22 cellular contexts compared by ENCODE assay signal in the genomic region with DNA sequence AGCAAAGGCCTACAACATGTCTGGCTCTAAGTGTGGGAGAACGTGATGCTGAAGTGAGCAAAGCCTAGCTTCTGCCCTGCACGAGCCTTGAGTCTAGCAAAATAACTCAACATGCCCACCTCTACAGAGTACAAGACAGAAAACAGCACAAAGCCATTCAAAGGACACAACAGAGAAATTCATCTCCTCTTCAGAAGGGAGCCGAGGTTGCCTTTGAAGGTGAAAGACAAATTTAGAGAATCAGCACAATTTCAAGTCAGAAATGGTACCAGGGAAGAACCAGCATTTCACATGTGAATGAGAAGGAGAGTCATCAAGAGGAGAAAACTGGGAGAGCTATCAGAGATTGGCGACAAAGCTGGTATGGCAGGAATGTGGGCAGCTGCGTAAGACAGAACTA. TPM values are rescaled to one million over a fixed set of nuclear protein-coding genes. Genes with fewer than 3 reads are reported as not detected.
DNase-seq lines count a peak whose midpoint lies in the region; ATAC-seq and TF ChIP-seq lines count a peak whose summit lies in the region.
"Had no signal": no experiment of that assay in that cellular context is flagged by ENCODE, and none has a peak within 500 bp of the region (broad histone marks: within the 10 kb centered on the region; RNA-seq: fewer than 3 reads in every experiment).

No MANE protein-coding gene starts in this region.

- H3K9me3 Mint-ChIP-seq in stimulated activated naive CD8-positive, alpha-beta T cell treated with anti-CD3 and anti-CD28 coated beads, Interleukin-15, Interleukin-2, amounts not matched to agents 100 ng/mL and 50 ng/mL, for 24 hours: peaks cover 4% of the 10 kb centered on the region
- H3K9me3 Mint-ChIP-seq in activated B cell treated with CpG ODN at 0.5 μM for 24 hours: no peaks in the 10 kb centered on the region
- peaks cover 9% of the 10 kb centered on the region for H3K9me3 Mint-ChIP-seq in dendritic cell treated with granulocyte-macrophage colony-stimulating factor and Interleukin-4, amounts not matched to agents 40 ng/mL and 50 ng/mL, for 4 days

- H3K4me3 Mint-ChIP-seq in stimulated activated naive CD8-positive, alpha-beta T cell treated with anti-CD3 and anti-CD28 coated beads, Interleukin-15, Interleukin-2, amounts not matched to agents 100 ng/mL and 50 ng/mL, for 24 hours: peak overlapping the region; percentile 40
- H3K4me3 Mint-ChIP-seq in activated B cell treated with CpG ODN at 0.5 μM for 24 hours: no peak overlapping the region
- H3K4me3 Mint-ChIP-seq in dendritic cell treated with granulocyte-macrophage colony-stimulating factor and Interleukin-4, amounts not matched to agents 40 ng/mL and 50 ng/mL, for 4 days: no peak overlapping the region

- no peaks in the 10 kb centered on the region for H3K27me3 Mint-ChIP-seq in stimulated activated naive CD8-positive, alpha-beta T cell treated with anti-CD3 and anti-CD28 coated beads, Interleukin-15, Interleukin-2, amounts not matched to agents 100 ng/mL and 50 ng/mL, for 24 hours
- no peaks in the 10 kb centered on the region for H3K27me3 Mint-ChIP-seq in activated B cell treated with CpG ODN at 0.5 μM for 24 hours
- H3K27me3 Mint-ChIP-seq in dendritic cell treated with granulocyte-macrophage colony-stimulating factor and Interleukin-4, amounts not matched to agents 40 ng/mL and 50 ng/mL, for 4 days: no peaks in the 10 kb centered on the region

- H3K4me1 Mint-ChIP-seq in stimulated activated naive CD8-positive, alpha-beta T cell treated with anti-CD3 and anti-CD28 coated beads, Interleukin-15, Interleukin-2, amounts not matched to agents 100 ng/mL and 50 ng/mL, for 24 hours (ENCODE audit: low read depth): peaks cover 100% of the 10 kb centered on the region
- H3K4me1 Mint-ChIP-seq in activated B cell treated with CpG ODN at 0.5 μM for 24 hours: peaks cover 62% of the 10 kb centered on the region
- peaks cover 53% of the 10 kb centered on the region for H3K4me1 Mint-ChIP-seq in dendritic cell treated with granulocyte-macrophage colony-stimulating factor and Interleukin-4, amounts not matched to agents 40 ng/mL and 50 ng/mL, for 4 days (ENCODE audit: low read depth)

- no peak for ATAC-seq in stimulated activated naive CD8-positive, alpha-beta T cell treated with anti-CD3 and anti-CD28 coated beads, Interleukin-15, Interleukin-2, amounts not matched to agents 100 U/mL and 50 U/mL, for 24 hours
- ATAC-seq in activated B cell treated with CpG ODN at 0.5 μM for 24 hours (ENCODE audit: low read depth): no peak
- ATAC-seq: gastroesophageal sphincter, lower lobe of right lung had no signal

- no peak for DNase-seq in stimulated activated naive CD8-positive, alpha-beta T cell treated with anti-CD3 and anti-CD28 coated beads, Interleukin-15, Interleukin-2, amounts not matched to agents 100 U/mL and 50 U/mL, for 24 hours
- DNase-seq in activated B cell treated with CpG ODN at 0.5 μM for 24 hours (no peak), DMS79 treated with DMSO at 0.1 percent for 48 hours (lab: John Stamatoyannopoulos, UW) (no peak), SHP77 treated with DMSO at 0.1 percent for 48 hours (lab: John Stamatoyannopoulos, UW) (no peak), RKO (ENCODE audit: low spot score) (no peak)
- DNase-seq: activated CD4-positive, alpha-beta T cell treated with anti-CD3 and anti-CD28 coated beads, Interleukin-2, amount 50 U/mL, for 4 hours; amygdala; colonic mucosa; GOT3; lower lobe of right lung; NCI-H1092; NCI-H1930; NCI-H2227 treated with DMSO at 0.1 percent for 48 hours; NCI-H748 treated with DMSO at 0.1 percent for 48 hours; stimulated activated CD4-positive, alpha-beta T cell treated with anti-CD3 and anti-CD28 coated beads, Interleukin-2, amount 100 ng/mL, for 48 hours; stomach; SW 1271; transverse colon had no signal

- CTCF ChIA-PET in activated B cell treated with CpG ODN at 0.5 μM for 24 hours (lab: Charles Lee): interaction anchor here (0.7 to 1.7 kb wide), 3 partner anchors 22 to 138 kb away, joined by 3 to 6 read pairs (median 3); partner anchors contain the start of gene CYTIP

- no peak for TF ChIP-seq CTCF in activated B cell treated with CpG ODN at 0.5 μM for 24 hours (IDR thresholded peaks at IDR 0.05)

- H3K27ac Mint-ChIP-seq in stimulated activated naive CD8-positive, alpha-beta T cell treated with anti-CD3 and anti-CD28 coated beads, Interleukin-15, Interleukin-2, amounts not matched to agents 100 ng/mL and 50 ng/mL, for 24 hours: peak overlapping the region; percentile 100
- H3K27ac Mint-ChIP-seq in activated B cell treated with CpG ODN at 0.5 μM for 24 hours: peak overlapping the region; percentile 99
- peak overlapping the region; percentile 35 for H3K27ac Mint-ChIP-seq in dendritic cell treated with granulocyte-macrophage colony-stimulating factor and Interleukin-4, amounts not matched to agents 40 ng/mL and 50 ng/mL, for 4 days

- POLR2A ChIA-PET in activated B cell treated with CpG ODN at 0.5 μM for 24 hours (lab: Charles Lee): interaction anchor here (3.7 to 10.0 kb wide), 3 partner anchors 17 to 45 kb away, joined by 20 to 201 read pairs (median 36); partner anchors contain the start of gene CYTIP

- intact Hi-C loops in activated B cell treated with CpG ODN at 0.5 μM for 24 hours (cut with micrococcal nuclease): no loop called here
- intact Hi-C loops in dendritic cell treated with granulocyte-macrophage colony-stimulating factor and Interleukin-4, amounts not matched to agents 40 ng/mL and 50 ng/mL, for 4 days (cut with micrococcal nuclease): no loop called here

- H3K36me3 Mint-ChIP-seq in stimulated activated naive CD8-positive, alpha-beta T cell treated with anti-CD3 and anti-CD28 coated beads, Interleukin-15, Interleukin-2, amounts not matched to agents 100 ng/mL and 50 ng/mL, for 24 hours (ENCODE audit: low read depth): peaks cover 28% of the 10 kb centered on the region
- H3K36me3 Mint-ChIP-seq in activated B cell treated with CpG ODN at 0.5 μM for 24 hours (ENCODE audit: low read depth): no peaks in the 10 kb centered on the region
- H3K36me3 Mint-ChIP-seq in dendritic cell treated with granulocyte-macrophage colony-stimulating factor and Interleukin-4, amounts not matched to agents 40 ng/mL and 50 ng/mL, for 4 days (ENCODE audit: low read depth): peaks cover 6% of the 10 kb centered on the region

RNA-seq across cellular contexts. Expression of gene CYTIP, which starts 21.7 kb away (rescaled TPM):
- total RNA-seq in activated B cell treated with CpG ODN at 0.5 μM for 24 hours: 129 and 130 TPM in 2 replicates
- total RNA-seq: bronchial epithelial cell had no signal

Comparison
In these comparisons a context has a peak if more than half of its experiments do, and no peak if none do; other contexts are left out.
1. H3K27ac Mint-ChIP-seq: peak in every context shown above with its lines; median percentile 100 in stimulated activated naive CD8-positive, alpha-beta T cell treated with anti-CD3 and anti-CD28 coated beads, Interleukin-15, Interleukin-2, amounts not matched to agents 100 ng/mL and 50 ng/mL, for 24 hours; 99 in activated B cell treated with CpG ODN at 0.5 μM for 24 hours; 35 in dendritic cell treated with granulocyte-macrophage colony-stimulating factor and Interleukin-4, amounts not matched to agents 40 ng/mL and 50 ng/mL, for 4 days.